ENCODE assay signal across 14 cellular contexts in the genomic region with DNA sequence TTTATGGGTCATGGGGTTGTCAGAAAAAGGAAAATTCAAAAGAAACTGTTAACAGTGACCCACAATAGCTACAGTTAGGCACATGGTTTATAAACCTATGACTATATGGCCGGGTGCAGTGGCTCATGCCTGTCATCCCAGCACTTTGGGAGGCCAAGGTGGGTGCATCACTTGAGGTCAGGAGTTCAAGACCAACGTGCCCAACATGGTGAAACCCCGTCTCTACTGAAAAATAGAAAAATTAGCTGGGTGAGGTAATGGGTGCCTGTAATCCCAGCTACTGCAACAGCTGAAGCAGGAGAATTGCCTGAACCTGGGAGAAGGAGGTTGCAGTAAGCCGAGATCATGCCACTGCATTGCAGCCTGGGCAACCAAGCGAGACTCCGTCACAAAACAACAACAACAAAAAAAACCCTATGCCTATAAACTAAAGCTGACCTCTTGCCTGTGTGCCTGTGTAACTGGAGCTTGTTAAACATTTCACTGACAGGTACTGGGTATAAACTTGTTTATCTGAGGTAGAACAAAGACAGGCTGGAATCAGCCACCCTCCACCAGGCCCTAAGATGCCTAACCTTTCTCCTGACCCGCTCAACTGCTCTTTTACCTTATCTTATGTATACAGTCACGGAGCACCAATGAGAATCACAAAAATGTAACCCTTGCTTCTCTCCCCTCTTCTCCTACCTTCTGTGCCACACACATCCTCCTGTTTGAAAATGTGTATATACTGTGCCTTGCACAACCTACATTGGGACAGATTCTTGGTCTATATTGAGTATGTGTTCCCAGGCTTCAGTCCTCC.
"Had no signal": no experiment of that assay in that cellular context is flagged by ENCODE, and none has a peak within 500 bp of the region (broad histone marks: within the 10 kb centered on the region; RNA-seq: fewer than 3 reads in every experiment).

No MANE protein-coding gene starts in this region.

- H3K4me3 ChIP-seq: breast epithelium, left lung, smooth muscle cell, thyroid gland, vagina had no signal

- FAIRE-seq: endometrium had no signal

- H3K36me3 ChIP-seq: breast epithelium, left lung, thyroid gland, vagina had no signal

- H3K27ac Mint-ChIP-seq: activated CD8-positive, alpha-beta T cell treated with anti-CD3 and anti-CD28 coated beads for 36 hours; activated T-cell treated with anti-CD3 and anti-CD28 coated beads, Interleukin-2, amount 50 U/mL, for 72 hours had no signal

- H3K27me3 Mint-ChIP-seq: activated CD8-positive, alpha-beta T cell treated with anti-CD3 and anti-CD28 coated beads for 36 hours had no signal

- H3K4me1 ChIP-seq: breast epithelium, left lung, parathyroid adenoma, thyroid gland, vagina had no signal

- H3K27ac ChIP-seq: breast epithelium, left lung, parathyroid adenoma, thyroid gland, vagina had no signal

- H3K4me3 Mint-ChIP-seq: activated CD8-positive, alpha-beta T cell treated with anti-CD3 and anti-CD28 coated beads for 36 hours; activated T-cell treated with anti-CD3 and anti-CD28 coated beads, Interleukin-2, amount 50 U/mL, for 72 hours had no signal

- ATAC-seq: activated CD8-positive, alpha-beta T cell treated with anti-CD3 and anti-CD28 coated beads for 36 hours; esophagus mucosa; left lung had no signal

- DNase-seq: activated CD4-positive, alpha-beta T cell treated with anti-CD3 and anti-CD28 coated beads for 4 hours; activated CD8-positive, alpha-beta memory T cell treated with anti-CD3 and anti-CD28 coated beads, Interleukin-2, amount 50 U/mL, for 4 hours; activated CD8-positive, alpha-beta T cell treated with anti-CD3 and anti-CD28 coated beads for 36 hours; activated T-cell treated with anti-CD3 and anti-CD28 coated beads, Interleukin-2, amount 50 U/mL, for 72 hours; aorta; left lung; mesendoderm; thyroid gland had no signal

- H3K9me3 ChIP-seq: breast epithelium, left lung, thyroid gland, vagina had no signal

- H3K27me3 ChIP-seq: breast epithelium, left lung, thyroid gland, vagina had no signal
